ENCODE assay signal across 14 cellular contexts in the genomic region with DNA sequence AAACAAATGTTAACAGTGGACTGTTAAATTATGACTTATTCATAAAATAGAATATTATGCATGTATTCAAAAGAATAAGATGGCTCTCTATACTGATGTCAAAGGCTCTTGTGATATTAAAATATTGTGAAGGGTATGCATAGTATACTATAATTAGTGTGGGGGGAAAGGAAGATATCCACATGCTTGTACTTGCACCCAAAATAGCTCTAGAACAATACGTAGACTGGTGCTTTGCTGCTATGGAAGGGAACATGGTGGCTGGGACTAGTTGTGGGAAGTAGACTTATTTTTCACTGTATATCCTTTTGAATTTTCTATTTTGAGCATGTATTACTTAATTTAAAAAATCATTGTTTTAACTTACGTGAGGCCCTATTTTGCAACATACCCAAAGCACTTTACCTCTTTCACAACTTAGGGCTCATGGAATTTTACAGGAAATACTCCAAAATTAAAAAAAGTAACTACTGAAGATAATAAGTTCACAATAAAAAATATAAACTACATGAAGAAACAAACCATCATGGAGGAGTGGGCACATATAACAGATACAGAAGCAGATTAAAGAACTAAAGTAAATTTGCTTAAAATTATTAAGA.
"Had no signal": no experiment of that assay in that cellular context is flagged by ENCODE, and none has a peak within 500 bp of the region (broad histone marks: within the 10 kb centered on the region; RNA-seq: fewer than 3 reads in every experiment).

No MANE protein-coding gene starts in this region.

- H3K36me3 ChIP-seq: esophagus muscularis mucosa, pancreas had no signal

- DNase-seq: activated CD4-positive, alpha-beta T cell treated with anti-CD3 and anti-CD28 coated beads, Interleukin-2, amount 50 U/mL, for 1 hour; activated effector memory CD4-positive, alpha-beta T cell treated with anti-CD3 and anti-CD28 coated beads, Interleukin-2, amount 50 U/mL, for 16 hours; activated T-cell treated with anti-CD3 and anti-CD28 coated beads, Interleukin-2, amount 50 U/mL, for 1 hour; amygdala; foreskin melanocyte; kidney; pancreas; stimulated activated CD4-positive, alpha-beta T cell treated with anti-CD3 and anti-CD28 coated beads, Interleukin-15, amount 100 ng/mL, for 24 hours; stimulated activated CD4-positive, alpha-beta T cell treated with anti-CD3 and anti-CD28 coated beads, Interleukin-4, amount 100 ng/mL, for 24 hours; stimulated activated naive CD8-positive, alpha-beta T cell treated with anti-CD3 and anti-CD28 coated beads, Interleukin-15, amount 100 ng/mL, for 72 hours; T-helper 2 cell had no signal

- H3K4me3 ChIP-seq: esophagus muscularis mucosa, pancreas had no signal

- FAIRE-seq: kidney, pancreas had no signal

- H3K27me3 Mint-ChIP-seq: stimulated activated naive CD8-positive, alpha-beta T cell treated with anti-CD3 and anti-CD28 coated beads, Interleukin-15, amount 100 ng/mL, for 72 hours had no signal

- H3K27ac ChIP-seq: esophagus muscularis mucosa, pancreas had no signal

- ATAC-seq: pancreas had no signal

- H3K9me3 Mint-ChIP-seq: activated naive CD4-positive, alpha-beta T cell treated with anti-CD3 and anti-CD28 coated beads, Interleukin-2, amount 50 U/mL, for 72 hours; neural crest cell; stimulated activated naive CD8-positive, alpha-beta T cell treated with anti-CD3 and anti-CD28 coated beads, Interleukin-15, amount 100 ng/mL, for 72 hours had no signal

- H3K27me3 ChIP-seq: esophagus muscularis mucosa, pancreas had no signal

- H3K4me3 Mint-ChIP-seq: neural crest cell; stimulated activated naive CD8-positive, alpha-beta T cell treated with anti-CD3 and anti-CD28 coated beads, Interleukin-15, amount 100 ng/mL, for 72 hours had no signal

- H3K9me3 ChIP-seq: esophagus muscularis mucosa, pancreas had no signal
